Comparison of ENCODE assay signal across 14 cellular contexts in the genomic region with DNA sequence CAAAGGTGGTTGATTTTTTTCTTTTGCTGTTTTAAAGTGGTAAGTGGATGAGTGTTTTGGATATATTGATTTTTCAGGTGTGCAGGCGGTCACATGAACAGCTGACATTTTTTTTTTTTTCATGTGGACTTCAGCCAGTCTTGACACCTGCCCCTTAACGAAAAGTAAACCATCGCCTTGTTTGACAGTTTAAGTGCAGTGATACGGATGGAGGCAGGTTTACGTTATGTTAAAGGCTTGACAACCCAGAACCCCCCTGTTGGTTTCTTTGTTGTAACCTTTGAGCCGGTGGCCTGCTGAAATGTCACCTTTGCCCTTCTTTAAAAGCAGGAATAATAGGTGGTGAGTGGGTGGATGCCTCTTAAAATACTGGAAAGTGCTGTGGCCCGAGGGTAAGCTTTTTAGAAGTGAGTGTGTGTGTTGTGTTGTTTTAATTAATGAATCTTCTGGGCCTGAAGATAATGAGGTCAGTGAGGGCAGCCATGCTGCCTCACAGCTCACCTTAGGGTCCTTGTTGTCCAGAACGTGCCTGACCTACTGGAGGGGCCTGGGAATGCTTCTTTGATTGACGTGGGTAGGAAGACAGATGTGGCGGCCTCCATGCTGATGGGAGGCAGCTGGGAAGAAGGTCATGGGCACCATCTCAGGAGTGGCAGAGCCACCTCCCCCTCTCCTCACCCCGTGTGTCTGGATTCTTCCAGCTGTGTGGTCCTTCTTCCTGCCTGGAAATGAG.
DNase-seq lines count a peak whose midpoint lies in the region; ATAC-seq and TF ChIP-seq lines count a peak whose summit lies in the region.
"Had no signal": no experiment of that assay in that cellular context is flagged by ENCODE, and none has a peak within 500 bp of the region (broad histone marks: within the 10 kb centered on the region; RNA-seq: fewer than 3 reads in every experiment).

No MANE protein-coding gene starts in this region.

- H3K36me3 Mint-ChIP-seq in mesothelial cell of epicardium = no peaks in the 10 kb centered on the region

- H3K36me3 ChIP-seq in left ventricle myocardium inferior (no peaks in the 10 kb centered on the region), OCI-LY7 (ENCODE audit: insufficient read depth, low read length) (no peaks in the 10 kb centered on the region)
- H3K36me3 ChIP-seq: spleen had no signal

- ATAC-seq in left ventricle myocardium superior (no peak), GM21723 (IDR thresholded peaks at IDR 0.05; ENCODE audit: unreplicated experiment) (no peak)
- ATAC-seq: GM12878 had no signal

- H3K4me1 Mint-ChIP-seq in mesothelial cell of epicardium = peaks cover 31% of the 10 kb centered on the region

- H3K4me3 ChIP-seq in left ventricle myocardium inferior = no peak overlapping the region
- H3K4me3 ChIP-seq in OCI-LY7 (ENCODE audit: low read depth, low read length, poor library complexity, severe bottlenecking) = no peak overlapping the region
- H3K4me3 ChIP-seq: GM12878, spleen had no signal

- POLR2A ChIA-PET in RWPE1 (lab: Yijun Ruan, JAX; ENCODE audit: low non-redundant PET) (no interaction called here), OCI-LY7 (lab: Charles Lee) (interaction anchor here (0.6 kb wide), 1 partner anchor 13 kb away, joined by 3 read pairs; no protein-coding TSS in a partner anchor)

- DNase-seq in left ventricle myocardium inferior (no peak), left ventricle myocardium superior (no peak), RWPE1 (ENCODE audit: low spot score) (no peak), mesothelial cell of epicardium (ENCODE audit: low spot score in 2 of 2, unreplicated experiment in 2 of 2) (no peak), OCI-LY7 (ENCODE audit: low spot score) (no peak), mesenteric fat pad (ENCODE audit: low spot score) (no peak), NOMO-1 treated with dmso at 0.1 percent for 144 hours (lab: John Stamatoyannopoulos, UW; ENCODE audit: unreplicated experiment) (no peak)
- DNase-seq: activated naive CD4-positive, alpha-beta T cell; GOT3; kidney glomerular epithelial cell; NCI-H82; spleen had no signal

- peak overlapping the region; percentile 60 for H3K27ac ChIP-seq in left ventricle myocardium inferior (replicated peaks)
- H3K27ac ChIP-seq in RWPE1 = peak overlapping the region; percentile 28; the same call in 1 of the 2 replicates
- H3K27ac ChIP-seq in OCI-LY7 (ENCODE audit: low read depth, low read length, poor library complexity, severe bottlenecking) = no peak overlapping the region

- intact Hi-C loops in left ventricle myocardium inferior (cut with micrococcal nuclease) (no loop called here), left ventricle myocardium superior (cut with micrococcal nuclease) (no loop called here), OCI-LY7 (cut with micrococcal nuclease; ENCODE audit: unreplicated experiment) (no loop called here)

- H3K79me2 ChIP-seq in OCI-LY7 (ENCODE audit: insufficient read depth, low read depth, low read length) = no peaks in the 10 kb centered on the region

- no peaks in the 10 kb centered on the region for H3K9me3 Mint-ChIP-seq in mesothelial cell of epicardium

- H3K9me2 ChIP-seq in OCI-LY7 (ENCODE audit: insufficient read depth, low read length) = no peaks in the 10 kb centered on the region

- H2AFZ ChIP-seq in OCI-LY7 (ENCODE audit: low read length) = no peak overlapping the region

- H3K27ac Mint-ChIP-seq in mesothelial cell of epicardium = peak overlapping the region; percentile 4

- CTCF ChIA-PET in RWPE1 (lab: Yijun Ruan, JAX) = interaction anchor here (0.6 to 0.7 kb wide), 4 partner anchors 41 to 549 kb away, joined by 3 read pairs; no protein-coding TSS in a partner anchor
- CTCF ChIA-PET in OCI-LY7 (lab: Charles Lee; ENCODE audit: unreplicated experiment) = no interaction called here

- TF ChIP-seq CTCF in left ventricle myocardium inferior (IDR thresholded peaks at IDR 0.05; ENCODE audit: borderline replicate concordance) (no peak), RWPE1 (conservative IDR thresholded peaks at IDR 0.05; ENCODE audit: low read depth) (no peak), mesothelial cell of epicardium (IDR thresholded peaks at IDR 0.05; ENCODE audit: unreplicated experiment) (no peak), OCI-LY7 (conservative IDR thresholded peaks at IDR 0.05; ENCODE audit: low read length) (no peak)

- H3K9me3 ChIP-seq in left ventricle myocardium inferior (replicated peaks) (no peaks in the 10 kb centered on the region), OCI-LY7 (ENCODE audit: low read length) (no peaks in the 10 kb centered on the region)
- H3K9me3 ChIP-seq: spleen had no signal

- H3K4me2 ChIP-seq in OCI-LY7 (ENCODE audit: low read length) = no peak overlapping the region

- no peaks in the 10 kb centered on the region for H3K27me3 Mint-ChIP-seq in mesothelial cell of epicardium (ENCODE audit: low read depth)

- no TSS peak for BruUV-seq in OCI-LY7 (replicated peaks; lab: Mats Ljungman, UMichigan)

- no peak overlapping the region for H3K4me3 Mint-ChIP-seq in mesothelial cell of epicardium

- H4K20me1 ChIP-seq in OCI-LY7 (ENCODE audit: insufficient read depth, low read length) = no peaks in the 10 kb centered on the region

- H3K4me1 ChIP-seq in left ventricle myocardium inferior = peaks cover 80% of the 10 kb centered on the region
- no peaks in the 10 kb centered on the region for H3K4me1 ChIP-seq in OCI-LY7 (ENCODE audit: insufficient read depth, low read length, poor library complexity, severe bottlenecking)

- no peaks in the 10 kb centered on the region for H3K27me3 ChIP-seq in left ventricle myocardium inferior (ENCODE audit: low read depth)
- H3K27me3 ChIP-seq: spleen had no signal
